In the genomic region with DNA sequence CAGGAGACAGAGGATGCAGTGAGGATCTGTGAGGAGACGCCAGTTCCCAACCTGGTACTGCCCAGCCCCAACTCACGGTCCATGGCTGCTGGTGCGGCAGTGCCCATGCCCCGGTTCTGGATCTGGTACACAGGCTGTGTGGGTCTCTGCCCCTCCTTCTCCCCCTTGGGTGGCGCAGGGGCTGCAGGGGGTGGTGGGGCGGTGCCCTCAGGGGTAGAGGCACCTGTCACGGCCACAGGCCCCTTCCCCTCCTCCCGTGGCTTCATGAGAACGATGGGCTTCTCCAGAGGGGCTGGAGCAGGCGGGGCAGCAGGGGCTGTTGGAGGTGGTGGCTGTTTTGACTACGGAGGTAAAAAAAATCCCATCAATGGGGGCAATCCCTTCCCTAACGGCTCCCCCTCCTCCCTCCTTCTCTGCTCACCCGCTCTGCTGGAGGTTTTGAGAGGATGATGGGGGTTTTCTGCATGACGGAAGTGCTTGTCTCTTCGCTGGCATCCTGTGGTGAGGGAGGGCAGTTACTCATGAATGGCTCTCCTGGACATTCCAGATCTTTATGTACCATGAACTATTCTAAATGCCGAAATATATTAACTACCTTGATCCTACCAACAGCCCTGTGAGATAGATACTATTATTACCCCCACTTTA, we compare ENCODE assay signal across 16 cellular contexts. TPM values are rescaled to one million over a fixed set of nuclear protein-coding genes. Genes with fewer than 3 reads are reported as not detected.
DNase-seq lines count a peak whose midpoint lies in the region; ATAC-seq and TF ChIP-seq lines count a peak whose summit lies in the region.
"Had no signal": no experiment of that assay in that cellular context is flagged by ENCODE, and none has a peak within 500 bp of the region (broad histone marks: within the 10 kb centered on the region; RNA-seq: fewer than 3 reads in every experiment).

No MANE protein-coding gene starts in this region.

- peak in 1 of 2 donors; percentile 37 for ATAC-seq in natural killer cell treated with Interleukin-12 subunit alpha and Interleukin-12 subunit beta and Interleukin-15 and Interleukin-18, amount 100 ng/mL, for 72 hours
- no peak for ATAC-seq in natural killer cell
- no peak for ATAC-seq in central memory CD8-positive, alpha-beta T cell (replicated peaks; ENCODE audit: extremely low read depth, poor library complexity, severe bottlenecking)
- ATAC-seq in GM21825 (IDR thresholded peaks at IDR 0.05; ENCODE audit: unreplicated experiment), result no peak
- ATAC-seq: K562 had no signal

- H3K4me1 Mint-ChIP-seq in natural killer cell treated with Interleukin-12 subunit alpha and Interleukin-12 subunit beta and Interleukin-15 and Interleukin-18, amount 100 ng/mL, for 72 hours (ENCODE audit: low read depth in 2 of 2), result peaks cover 49 to 55% of the 10 kb centered on the region in 2 donors
- peaks cover 14 to 23% of the 10 kb centered on the region in 2 donors for H3K4me1 Mint-ChIP-seq in natural killer cell
- peaks cover 41% of the 10 kb centered on the region for H3K4me1 Mint-ChIP-seq in central memory CD8-positive, alpha-beta T cell

- H3K27ac Mint-ChIP-seq in natural killer cell treated with Interleukin-12 subunit alpha and Interleukin-12 subunit beta and Interleukin-15 and Interleukin-18, amount 100 ng/mL, for 72 hours, result peak overlapping the region; percentile 93 to 100
- H3K27ac Mint-ChIP-seq in natural killer cell, result no peak overlapping the region
- peak overlapping the region; percentile 57 for H3K27ac Mint-ChIP-seq in central memory CD8-positive, alpha-beta T cell (ENCODE audit: low read depth)
- H3K27ac Mint-ChIP-seq: HFFc6 had no signal

- CTCF ChIA-PET in RWPE1 (lab: Yijun Ruan, JAX), result interaction anchor here (0.5 kb wide), 1 partner anchor 60 kb away, joined by 3 read pairs; no protein-coding TSS in a partner anchor

- H3K4me3 Mint-ChIP-seq in natural killer cell treated with Interleukin-12 subunit alpha and Interleukin-12 subunit beta and Interleukin-15 and Interleukin-18, amount 100 ng/mL, for 72 hours, result peak overlapping the region; percentile 54
- H3K4me3 Mint-ChIP-seq in natural killer cell, result no peak overlapping the region
- peak overlapping the region; percentile 45 for H3K4me3 Mint-ChIP-seq in central memory CD8-positive, alpha-beta T cell
- H3K4me3 Mint-ChIP-seq: HFFc6 had no signal

- no peak for DNase-seq in natural killer cell treated with Interleukin-12 subunit alpha and Interleukin-12 subunit beta and Interleukin-15 and Interleukin-18, amount 100 ng/mL, for 72 hours (ENCODE audit: low spot score)
- DNase-seq in natural killer cell, result no peak
- no peak for DNase-seq in RWPE1 (ENCODE audit: low spot score)
- DNase-seq in central memory CD8-positive, alpha-beta T cell (ENCODE audit: low spot score in 2 of 2), result no peak
- DNase-seq in medulla oblongata (ENCODE audit: extremely low spot score), result no peak
- no peak for DNase-seq in NCI-H1105 (lab: John Stamatoyannopoulos, UW)
- DNase-seq in hippocampal formation (lab: John Stamatoyannopoulos, UW), result no peak
- DNase-seq: DMS153, HFFc6, left ventricle myocardium inferior, NCI-H1105 treated with DMSO at 0.1 percent for 48 hours had no signal

- intact Hi-C loops in natural killer cell (cut with micrococcal nuclease), result no loop called here

- H3K27ac ChIP-seq in RWPE1, result peak overlapping the region; percentile 37
- H3K27ac ChIP-seq: left ventricle myocardium inferior, thoracic aorta had no signal

- H3K36me3 Mint-ChIP-seq in natural killer cell treated with Interleukin-12 subunit alpha and Interleukin-12 subunit beta and Interleukin-15 and Interleukin-18, amount 100 ng/mL, for 72 hours, result peaks cover 51% of the 10 kb centered on the region
- H3K36me3 Mint-ChIP-seq in natural killer cell, result peaks cover 7% of the 10 kb centered on the region
- peaks cover 47% of the 10 kb centered on the region for H3K36me3 Mint-ChIP-seq in central memory CD8-positive, alpha-beta T cell (ENCODE audit: insufficient read depth)

- POLR2A ChIA-PET in RWPE1 (lab: Yijun Ruan, JAX; ENCODE audit: low non-redundant PET), result no interaction called here

- H3K27me3 Mint-ChIP-seq in natural killer cell treated with Interleukin-12 subunit alpha and Interleukin-12 subunit beta and Interleukin-15 and Interleukin-18, amount 100 ng/mL, for 72 hours, result no peaks in the 10 kb centered on the region
- no peaks in the 10 kb centered on the region for H3K27me3 Mint-ChIP-seq in natural killer cell (ENCODE audit: low read depth in 2 of 2)
- H3K27me3 Mint-ChIP-seq in central memory CD8-positive, alpha-beta T cell, result no peaks in the 10 kb centered on the region

- TF ChIP-seq CTCF in natural killer cell (IDR thresholded peaks at IDR 0.05) (no peak), RWPE1 (conservative IDR thresholded peaks at IDR 0.05; ENCODE audit: low read depth) (no peak)

- no peaks in the 10 kb centered on the region for H3K9me3 Mint-ChIP-seq in natural killer cell treated with Interleukin-12 subunit alpha and Interleukin-12 subunit beta and Interleukin-15 and Interleukin-18, amount 100 ng/mL, for 72 hours
- no peaks in the 10 kb centered on the region for H3K9me3 Mint-ChIP-seq in natural killer cell
- H3K9me3 Mint-ChIP-seq in central memory CD8-positive, alpha-beta T cell, result no peaks in the 10 kb centered on the region
- H3K9me3 Mint-ChIP-seq: HFFc6 had no signal

RNA-seq across cellular contexts. Expression of a gene that starts 7.1 kb away (rescaled TPM):
- total RNA-seq in natural killer cell treated with Interleukin-12 subunit alpha and Interleukin-12 subunit beta and Interleukin-15 and Interleukin-18, amount 100 ng/mL, for 72 hours, result 100 to 1,000 TPM in 1 of 2 donors, 10 to 100 TPM in 1; 89.4 to 103 TPM
- 10 to 100 TPM; 23.3 to 37.4 (median 28.3) TPM for total RNA-seq in natural killer cell

RNA-seq across cellular contexts. Expression of a gene that starts 31.8 kb away (rescaled TPM):
- not detected for total RNA-seq in natural killer cell treated with Interleukin-12 subunit alpha and Interleukin-12 subunit beta and Interleukin-15 and Interleukin-18, amount 100 ng/mL, for 72 hours
- total RNA-seq in natural killer cell, result not detected
- total RNA-seq: fibroblast of villous mesenchyme, HFFc6, K562, left ventricle myocardium inferior, renal cortical epithelial cell, thoracic aorta had no signal

RNA-seq across cellular contexts. Expression of a gene that starts 33.1 kb away (rescaled TPM):
- 100 to 1,000 TPM in 1 of 2 donors, 10 to 100 TPM in 1; 99.4 to 107 TPM for total RNA-seq in natural killer cell treated with Interleukin-12 subunit alpha and Interleukin-12 subunit beta and Interleukin-15 and Interleukin-18, amount 100 ng/mL, for 72 hours
- total RNA-seq in natural killer cell, result 1 to 10 TPM in 2 of 3 donors, under 1 TPM in 1; 0.72 to 7.1 (median 1.4) TPM

RNA-seq across cellular contexts. Expression of a gene that starts 54.6 kb away (rescaled TPM):
- under 1 TPM in 1 of 2 donors, not detected in 1; 0.29 TPM for total RNA-seq in natural killer cell treated with Interleukin-12 subunit alpha and Interleukin-12 subunit beta and Interleukin-15 and Interleukin-18, amount 100 ng/mL, for 72 hours
- total RNA-seq in natural killer cell, result not detected

Comparison
In these comparisons a context has a peak if more than half of its experiments do, and no peak if none do; other contexts are left out.
1. H3K27ac Mint-ChIP-seq: peak in natural killer cell treated with Interleukin-12 subunit alpha and Interleukin-12 subunit beta and Interleukin-15 and Interleukin-18, amount 100 ng/mL, for 72 hours (2 of 2) and central memory CD8-positive, alpha-beta T cell (single experiment); none in natural killer cell (0 of 2).
2. RNA of a gene that starts 33.1 kb away (total RNA-seq): 99.4 to 107 TPM in natural killer cell treated with Interleukin-12 subunit alpha and Interleukin-12 subunit beta and Interleukin-15 and Interleukin-18, amount 100 ng/mL, for 72 hours; 0.72 to 7.1 TPM in natural killer cell; every median in the first group is over 10 times any median in the second.